ENCODE assay signal across 16 cellular contexts in genomic region chr2:28601612-28602011, GRCh38.
A peak's percentile ranks its signal among the peaks of the same experiment; 100 is the strongest.
DNase-seq lines count a peak whose midpoint lies in the region; ATAC-seq and TF ChIP-seq lines count a peak whose summit lies in the region.
"Had no signal": no experiment of that assay in that cellular context is flagged by ENCODE, and none has a peak within 500 bp of the region (broad histone marks: within the 10 kb centered on the region; RNA-seq: fewer than 3 reads in every experiment).

No MANE protein-coding gene starts in this region.

- H3K36me3 ChIP-seq in esophagus muscularis mucosa = no peaks in the 10 kb centered on the region
- no peaks in the 10 kb centered on the region for H3K36me3 ChIP-seq in naive thymus-derived CD4-positive, alpha-beta T cell (ENCODE audit: control insufficient read depth in 2 of 3, insufficient read depth in 3 of 3, low read length in 3 of 3)
- H3K36me3 ChIP-seq: pancreas, thyroid gland had no signal

- H3K4me1 Mint-ChIP-seq in naive thymus-derived CD4-positive, alpha-beta T cell = peaks cover 4 to 24% (median 12%) of the 10 kb centered on the region in 7 donors

- H3K4me3 Mint-ChIP-seq in naive thymus-derived CD4-positive, alpha-beta T cell = no peak overlapping the region
- H3K4me3 Mint-ChIP-seq: activated CD4-positive, alpha-beta T cell treated with anti-CD3 and anti-CD28 coated beads, Interleukin-2, amount 10 ng/mL, durations not matched to agents 7 days and 5 days; activated T-cell treated with anti-CD3 and anti-CD28 coated beads, Interleukin-2, amount 50 U/mL, for 4 hours; T-helper 1 cell treated with Interleukin-12 subunit alpha and Interleukin-12 subunit beta and Interleukin-4 antibody, amounts not matched to agents 30 μg/mL and 1 μg/mL, for 36 hours had no signal

- TF ChIP-seq POLR2A in esophagus muscularis mucosa (IDR thresholded peaks at IDR 0.05; ENCODE audit: low read depth) = no peak

- POLR2A ChIA-PET in naive thymus-derived CD4-positive, alpha-beta T cell (lab: Charles Lee) = interaction anchor here (0.6 to 0.9 kb wide), 2 partner anchors 20 to 24 kb away, joined by 4 to 7 read pairs; no protein-coding TSS in a partner anchor

- CTCF ChIA-PET in naive thymus-derived CD4-positive, alpha-beta T cell (lab: Charles Lee) = no interaction called here

- peaks cover 22 to 57% (median 55%) of the 10 kb centered on the region in 4 donors for H3K4me1 ChIP-seq in esophagus muscularis mucosa
- H3K4me1 ChIP-seq in naive thymus-derived CD4-positive, alpha-beta T cell (ENCODE audit: control insufficient read depth in 2 of 2, insufficient read depth in 2 of 2, low read length in 2 of 2) = peaks cover 0 to 6% of the 10 kb centered on the region in 2 donors
- H3K4me1 ChIP-seq: pancreas had no signal

- intact Hi-C loops in esophagus muscularis mucosa (cut with DNase I) = no loop called here
- intact Hi-C loops in naive thymus-derived CD4-positive, alpha-beta T cell (cut with micrococcal nuclease) = no loop called here

- H3K9me3 ChIP-seq in esophagus muscularis mucosa = no peaks in the 10 kb centered on the region
- no peaks in the 10 kb centered on the region for H3K9me3 ChIP-seq in naive thymus-derived CD4-positive, alpha-beta T cell (ENCODE audit: control insufficient read depth in 2 of 3, low read length in 3 of 3)
- H3K9me3 ChIP-seq: pancreas, thyroid gland had no signal

- peaks cover 0 to 11% (median 0%) of the 10 kb centered on the region in 5 donors for H3K36me3 Mint-ChIP-seq in naive thymus-derived CD4-positive, alpha-beta T cell

- H3K27me3 ChIP-seq in esophagus muscularis mucosa = no peaks in the 10 kb centered on the region
- no peaks in the 10 kb centered on the region for H3K27me3 ChIP-seq in naive thymus-derived CD4-positive, alpha-beta T cell (ENCODE audit: control insufficient read depth in 2 of 2, insufficient read depth in 2 of 2, low read length in 2 of 2)
- H3K27me3 ChIP-seq: pancreas, thyroid gland had no signal

- peak overlapping the region in 1 of 4 donors; percentile 25 for H3K4me3 ChIP-seq in esophagus muscularis mucosa
- no peak overlapping the region for H3K4me3 ChIP-seq in naive thymus-derived CD4-positive, alpha-beta T cell (ENCODE audit: low read length)
- H3K4me3 ChIP-seq: pancreas, thyroid gland had no signal

- 88% methylated on average over 2 of the region's 2 CpGs for WGBS in esophagus muscularis mucosa

- peak; percentile 60 for DNase-seq in Ammon's horn (ENCODE audit: low spot score)
- DNase-seq in NOMO-1 (lab: John Stamatoyannopoulos, UW; ENCODE audit: unreplicated experiment in 2 of 2) = peak; percentile 65 to 75
- DNase-seq in esophagus muscularis mucosa (ENCODE audit: extremely low spot score) = no peak
- no peak for DNase-seq in naive thymus-derived CD4-positive, alpha-beta T cell
- DNase-seq in AG08396 (ENCODE audit: low spot score) = no peak
- DNase-seq in mesenteric fat pad (ENCODE audit: low spot score) = no peak
- no peak for DNase-seq in T-helper 1 cell
- DNase-seq: activated CD4-positive, alpha-beta T cell treated with anti-CD3 and anti-CD28 coated beads, Interleukin-2, amount 10 ng/mL, durations not matched to agents 7 days and 5 days; activated T-cell treated with anti-CD3 and anti-CD28 coated beads, Interleukin-2, amount 50 U/mL, for 4 hours; COR-L47; NCI-H2081; NCI-H526; pancreas; thyroid gland had no signal

- TF ChIP-seq EP300 in esophagus muscularis mucosa (IDR thresholded peaks at IDR 0.05) = no peak

- H3K27ac Mint-ChIP-seq in naive thymus-derived CD4-positive, alpha-beta T cell = peak overlapping the region in 4 of 9 donors; percentile 10 to 46 (median 15)
- H3K27ac Mint-ChIP-seq: activated CD4-positive, alpha-beta T cell treated with anti-CD3 and anti-CD28 coated beads, Interleukin-2, amount 10 ng/mL, durations not matched to agents 7 days and 5 days; T-helper 1 cell treated with Interleukin-12 subunit alpha and Interleukin-12 subunit beta and Interleukin-4 antibody, amounts not matched to agents 30 μg/mL and 1 μg/mL, for 36 hours had no signal

- no peaks in the 10 kb centered on the region for H3K27me3 Mint-ChIP-seq in naive thymus-derived CD4-positive, alpha-beta T cell
- H3K27me3 Mint-ChIP-seq: activated CD4-positive, alpha-beta T cell treated with anti-CD3 and anti-CD28 coated beads, Interleukin-2, amount 10 ng/mL, durations not matched to agents 7 days and 5 days had no signal

- H3K9me3 Mint-ChIP-seq in naive thymus-derived CD4-positive, alpha-beta T cell = no peaks in the 10 kb centered on the region
- H3K9me3 Mint-ChIP-seq: activated CD4-positive, alpha-beta T cell treated with anti-CD3 and anti-CD28 coated beads, Interleukin-2, amount 10 ng/mL, durations not matched to agents 7 days and 5 days; activated T-cell treated with anti-CD3 and anti-CD28 coated beads, Interleukin-2, amount 50 U/mL, for 4 hours; T-helper 1 cell treated with Interleukin-12 subunit alpha and Interleukin-12 subunit beta and Interleukin-4 antibody, amounts not matched to agents 30 μg/mL and 1 μg/mL, for 36 hours had no signal

- peak; percentile 44 for ATAC-seq in naive thymus-derived CD4-positive, alpha-beta T cell
- ATAC-seq in GM21390 (IDR thresholded peaks at IDR 0.05; ENCODE audit: unreplicated experiment) = no peak
- ATAC-seq: activated T-cell treated with anti-CD3 and anti-CD28 coated beads, Interleukin-2, amount 50 U/mL, for 4 hours had no signal

- H3K27ac ChIP-seq in esophagus muscularis mucosa (replicated peaks in 1 of 4) = peak overlapping the region in 3 of 4 donors; percentile 18 to 94 (median 92)
- no peak overlapping the region for H3K27ac ChIP-seq in naive thymus-derived CD4-positive, alpha-beta T cell (ENCODE audit: low read depth, low read length)
- H3K27ac ChIP-seq: thyroid gland had no signal

- TF ChIP-seq CTCF in esophagus muscularis mucosa (IDR thresholded peaks at IDR 0.05) = no peak

Comparison
In these comparisons a context has a peak if more than half of its experiments do, and no peak if none do; other contexts are left out.
1. DNase-seq: peak in Ammon's horn (single experiment) and NOMO-1 (2 of 2); none in esophagus muscularis mucosa (single experiment), naive thymus-derived CD4-positive, alpha-beta T cell (0 of 9), AG08396 (single experiment), mesenteric fat pad (single experiment) and T-helper 1 cell (0 of 5).